Comparison of ENCODE assay signal across 29 cellular contexts in genomic region chr3:32719931-32720330, GRCh38.
"Had no signal": no experiment of that assay in that cellular context is flagged by ENCODE, and none has a peak within 500 bp of the region (broad histone marks: within the 10 kb centered on the region; RNA-seq: fewer than 3 reads in every experiment).

No MANE protein-coding gene starts in this region.

- ATAC-seq: stimulated activated effector memory CD8-positive, alpha-beta T cell treated with anti-CD3 and anti-CD28 coated beads, Interleukin-12 subunit alpha, Interleukin-12 subunit beta, amount 100 ng/mL, for 72 hours; stimulated activated memory B cell treated with anti-CD40 and anti-IgM and Interleukin-4, amounts not matched to agents 10 μg/mL and 1 μg/mL and 100 μg/mL, for 72 hours; stimulated activated naive B cell treated with anti-CD40 and anti-IgM and Interleukin-4, amounts not matched to agents 10 μg/mL and 1 μg/mL and 100 μg/mL, for 72 hours; stimulated activated naive CD8-positive, alpha-beta T cell treated with anti-CD3 and anti-CD28 coated beads, Interleukin-15, amount 100 ng/mL, for 72 hours; stimulated activated naive CD8-positive, alpha-beta T cell treated with anti-CD3 and anti-CD28 coated beads, Interleukin-15, Interleukin-2, amounts not matched to agents 100 U/mL and 50 U/mL, for 24 hours; upper lobe of right lung had no signal

- H3K27ac Mint-ChIP-seq: stimulated activated memory B cell treated with anti-CD40 and anti-IgM and Interleukin-4, amounts not matched to agents 10 μg/mL and 1 μg/mL and 100 μg/mL, for 72 hours; stimulated activated naive B cell treated with anti-CD40 and anti-IgM and Interleukin-4, amounts not matched to agents 10 μg/mL and 1 μg/mL and 100 μg/mL, for 72 hours; stimulated activated naive CD8-positive, alpha-beta T cell treated with anti-CD3 and anti-CD28 coated beads, Interleukin-15, amount 100 ng/mL, for 72 hours; stimulated activated naive CD8-positive, alpha-beta T cell treated with anti-CD3 and anti-CD28 coated beads, Interleukin-15, Interleukin-2, amounts not matched to agents 100 ng/mL and 50 ng/mL, for 24 hours; type B pancreatic cell had no signal

- H3K27me3 ChIP-seq: stomach, suprapubic skin, testis, thyroid gland, tibial artery, tibial nerve, transverse colon, upper lobe of left lung, upper lobe of right lung, uterus, vagina had no signal

- DNase-seq: stimulated activated CD4-positive, alpha-beta T cell treated with anti-CD3 and anti-CD28 coated beads, Interleukin-2, amount 100 ng/mL, for 48 hours; stimulated activated CD4-positive, alpha-beta T cell treated with anti-CD3 and anti-CD28 coated beads, Interleukin-4, amount 100 ng/mL, for 1 hour; stimulated activated CD4-positive, alpha-beta T cell treated with anti-CD3 and anti-CD28 coated beads, Interleukin-4, amount 100 ng/mL, for 24 hours; stimulated activated CD4-positive, alpha-beta T cell treated with anti-CD3 and anti-CD28 coated beads, Interleukin-4, amount 100 ng/mL, for 4 hours; stimulated activated CD8-positive, alpha-beta memory T cell treated with anti-CD3 and anti-CD28 coated beads, Interleukin-4, amount 100 ng/mL, for 48 hours; stimulated activated naive B cell treated with anti-CD40 and anti-IgM and Interleukin-4, amounts not matched to agents 10 μg/mL and 1 μg/mL and 100 μg/mL, for 72 hours; stimulated activated naive CD4-positive, alpha-beta T cell; stimulated activated naive CD4-positive, alpha-beta T cell treated with Interleukin-2 at 50 U/mL for 16 hours; stimulated activated naive CD8-positive, alpha-beta T cell treated with anti-CD3 and anti-CD28 coated beads, Interleukin-15, amount 100 ng/mL, for 72 hours; stimulated activated naive CD8-positive, alpha-beta T cell treated with anti-CD3 and anti-CD28 coated beads, Interleukin-15, Interleukin-2, amounts not matched to agents 100 U/mL and 50 U/mL, for 24 hours; stomach; substantia nigra; testis; thyroid gland; tibial artery; transverse colon; trophoblast cell; upper lobe of left lung; upper lobe of right lung; uterus had no signal

- H3K27ac ChIP-seq: stomach, suprapubic skin, testis, thoracic aorta, thyroid gland, tibial artery, tibial nerve, transverse colon, upper lobe of left lung, upper lobe of right lung, uterus, vagina had no signal

- FAIRE-seq: urothelium cell line had no signal

- H3K9me3 ChIP-seq: stomach, suprapubic skin, testis, thoracic aorta, thyroid gland, tibial artery, tibial nerve, transverse colon, upper lobe of left lung, upper lobe of right lung, uterus, vagina had no signal

- H3K4me1 ChIP-seq: stomach, suprapubic skin, testis, thyroid gland, tibial artery, tibial nerve, transverse colon, upper lobe of left lung, upper lobe of right lung, uterus, vagina had no signal

- H3K4me1 Mint-ChIP-seq: stimulated activated effector memory CD8-positive, alpha-beta T cell treated with anti-CD3 and anti-CD28 coated beads, Interleukin-12 subunit alpha, Interleukin-12 subunit beta, amount 100 ng/mL, for 72 hours; stimulated activated memory B cell treated with anti-CD40 and anti-IgM and Interleukin-4, amounts not matched to agents 10 μg/mL and 1 μg/mL and 100 μg/mL, for 72 hours; stimulated activated naive B cell treated with anti-CD40 and anti-IgM and Interleukin-4, amounts not matched to agents 10 μg/mL and 1 μg/mL and 100 μg/mL, for 72 hours; stimulated activated naive CD8-positive, alpha-beta T cell treated with anti-CD3 and anti-CD28 coated beads, Interleukin-15, amount 100 ng/mL, for 72 hours had no signal

- H3K9me3 Mint-ChIP-seq: stimulated activated effector memory CD8-positive, alpha-beta T cell treated with anti-CD3 and anti-CD28 coated beads, Interleukin-12 subunit alpha, Interleukin-12 subunit beta, amount 100 ng/mL, for 72 hours; stimulated activated memory B cell treated with anti-CD40 and anti-IgM and Interleukin-4, amounts not matched to agents 10 μg/mL and 1 μg/mL and 100 μg/mL, for 72 hours; stimulated activated naive B cell treated with anti-CD40 and anti-IgM and Interleukin-4, amounts not matched to agents 10 μg/mL and 1 μg/mL and 100 μg/mL, for 72 hours; stimulated activated naive CD8-positive, alpha-beta T cell treated with anti-CD3 and anti-CD28 coated beads, Interleukin-15, amount 100 ng/mL, for 72 hours; stimulated activated naive CD8-positive, alpha-beta T cell treated with anti-CD3 and anti-CD28 coated beads, Interleukin-15, Interleukin-2, amounts not matched to agents 100 ng/mL and 50 ng/mL, for 24 hours; type B pancreatic cell had no signal

- H3K4me3 Mint-ChIP-seq: stimulated activated effector memory CD8-positive, alpha-beta T cell treated with anti-CD3 and anti-CD28 coated beads, Interleukin-12 subunit alpha, Interleukin-12 subunit beta, amount 100 ng/mL, for 72 hours; stimulated activated memory B cell treated with anti-CD40 and anti-IgM and Interleukin-4, amounts not matched to agents 10 μg/mL and 1 μg/mL and 100 μg/mL, for 72 hours; stimulated activated naive B cell treated with anti-CD40 and anti-IgM and Interleukin-4, amounts not matched to agents 10 μg/mL and 1 μg/mL and 100 μg/mL, for 72 hours; stimulated activated naive CD8-positive, alpha-beta T cell treated with anti-CD3 and anti-CD28 coated beads, Interleukin-15, amount 100 ng/mL, for 72 hours; stimulated activated naive CD8-positive, alpha-beta T cell treated with anti-CD3 and anti-CD28 coated beads, Interleukin-15, Interleukin-2, amounts not matched to agents 100 ng/mL and 50 ng/mL, for 24 hours; type B pancreatic cell had no signal

- H3K27me3 Mint-ChIP-seq: stimulated activated memory B cell treated with anti-CD40 and anti-IgM and Interleukin-4, amounts not matched to agents 10 μg/mL and 1 μg/mL and 100 μg/mL, for 72 hours; stimulated activated naive B cell treated with anti-CD40 and anti-IgM and Interleukin-4, amounts not matched to agents 10 μg/mL and 1 μg/mL and 100 μg/mL, for 72 hours; stimulated activated naive CD8-positive, alpha-beta T cell treated with anti-CD3 and anti-CD28 coated beads, Interleukin-15, amount 100 ng/mL, for 72 hours; stimulated activated naive CD8-positive, alpha-beta T cell treated with anti-CD3 and anti-CD28 coated beads, Interleukin-15, Interleukin-2, amounts not matched to agents 100 ng/mL and 50 ng/mL, for 24 hours; type B pancreatic cell had no signal

- H3K4me3 ChIP-seq: stomach, suprapubic skin, testis, thoracic aorta, thyroid gland, tibial artery, tibial nerve, transverse colon, upper lobe of left lung, upper lobe of right lung, uterus, vagina had no signal

- H3K36me3 ChIP-seq: uterus had no signal
